ENCODE assay signal across 26 cellular contexts in the genomic region with DNA sequence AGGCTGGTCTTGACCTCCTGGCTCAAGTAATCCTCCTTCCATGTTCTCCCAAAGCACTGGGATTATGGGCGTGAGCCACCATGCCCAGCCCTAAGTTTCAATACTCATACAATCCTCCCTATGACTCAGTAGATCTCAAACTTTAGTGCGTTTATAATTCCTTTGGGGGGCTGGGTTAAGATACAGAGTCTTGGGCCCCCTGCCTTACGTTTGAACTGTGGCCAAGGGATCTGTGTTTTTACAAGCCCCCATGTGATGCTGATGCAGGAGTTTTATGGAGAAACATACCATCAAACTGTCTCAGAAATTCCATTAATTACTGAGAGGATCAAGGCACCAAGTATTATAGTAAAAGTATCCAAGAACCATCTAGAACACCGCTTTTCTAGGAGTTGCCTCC.
"Had no signal": no experiment of that assay in that cellular context is flagged by ENCODE, and none has a peak within 500 bp of the region (broad histone marks: within the 10 kb centered on the region; RNA-seq: fewer than 3 reads in every experiment).

No MANE protein-coding gene starts in this region.

- H3K9ac ChIP-seq: neural progenitor cell, parathyroid adenoma had no signal

- H3K4me3 ChIP-seq: left ventricle myocardium inferior, lung, neural progenitor cell, psoas muscle, right atrium auricular region, right lobe of liver, smooth muscle cell, tibial nerve, vagina had no signal

- H3K27ac ChIP-seq: left ventricle myocardium inferior, neural progenitor cell, neutrophil, parathyroid adenoma, psoas muscle, right atrium auricular region, right lobe of liver, tibial nerve, vagina had no signal

- H3K79me2 ChIP-seq: parathyroid adenoma had no signal

- H3K4me2 ChIP-seq: neural progenitor cell, smooth muscle cell had no signal

- H3K9me3 ChIP-seq: left ventricle myocardium inferior, neutrophil, psoas muscle, right atrium auricular region, right lobe of liver, tibial nerve, vagina had no signal

- DNase-seq: hippocampal formation; islet precursor cell; left ventricle myocardium inferior; mesendoderm; naive B cell; natural killer cell; nephron progenitor cell; occipital lobe; psoas muscle; right lobe of liver; stimulated activated CD4-positive, alpha-beta T cell treated with anti-CD3 and anti-CD28 coated beads, Interleukin-1b, Interleukin-23, amount 100 ng/mL, for 48 hours; stimulated activated CD4-positive, alpha-beta T cell treated with anti-CD3 and anti-CD28 coated beads, Interleukin-2, amount 100 ng/mL, for 48 hours; stimulated activated CD4-positive, alpha-beta T cell treated with anti-CD3 and anti-CD28 coated beads, Interleukin-4, amount 100 ng/mL, for 4 hours; stimulated activated CD8-positive, alpha-beta memory T cell treated with anti-CD3 and anti-CD28 coated beads, Interleukin-4, amount 100 ng/mL, for 48 hours; stimulated activated naive CD4-positive, alpha-beta T cell treated with Interleukin-2 at 50 U/mL for 16 hours; stimulated activated naive CD8-positive, alpha-beta T cell treated with anti-CD3 and anti-CD28 coated beads, Interleukin-15, amount 100 ng/mL, for 72 hours; substantia nigra had no signal

- H2AFZ ChIP-seq: neural progenitor cell, parathyroid adenoma had no signal

- H3K27me3 ChIP-seq: neural progenitor cell, right atrium auricular region, right lobe of liver, vagina had no signal

- H3K4me1 ChIP-seq: left ventricle myocardium inferior, neural progenitor cell, parathyroid adenoma, psoas muscle, right atrium auricular region, right lobe of liver, tibial nerve, vagina had no signal

- ATAC-seq: natural killer cell; psoas muscle; right lobe of liver; stimulated activated memory B cell treated with anti-CD40 and anti-IgM and Interleukin-4, amounts not matched to agents 10 μg/mL and 1 μg/mL and 100 μg/mL, for 72 hours; stimulated activated naive CD8-positive, alpha-beta T cell treated with anti-CD3 and anti-CD28 coated beads, Interleukin-15, amount 100 ng/mL, for 72 hours had no signal

- H3K36me3 ChIP-seq: left ventricle myocardium inferior, neural progenitor cell, neutrophil, right atrium auricular region, right lobe of liver, tibial nerve, vagina had no signal
